In genomic region chr6:12289655-12290489, GRCh38 we compare ENCODE assay signal across 8 cellular contexts. TPM values are rescaled to one million over a fixed set of nuclear protein-coding genes. Genes with fewer than 3 reads are reported as not detected.
DNase-seq lines count a peak whose midpoint lies in the region; ATAC-seq and TF ChIP-seq lines count a peak whose summit lies in the region.

Gene EDN1 (plus strand): TSS chr6:12290361. CDS start chr6:12290630, 269 bp downstream.

- ATAC-seq in HG02623 (IDR thresholded peaks at IDR 0.05; ENCODE audit: unreplicated experiment): peak; percentile 78
- ATAC-seq in activated B cell treated with CpG ODN at 0.5 μM for 24 hours (ENCODE audit: low read depth): peak; percentile 84
- ATAC-seq in left lung: peak; percentile 75

- H3K27ac ChIP-seq in left lung: peak within 1 kb of the TSS; percentile 66 to 81

- no peaks in the 10 kb centered on the region for H3K9me3 ChIP-seq in left lung

- H3K36me3 ChIP-seq in left lung: peaks cover 0 to 11% of the 10 kb centered on the region in 2 donors

- no peak within 1 kb of the TSS for H3K27ac Mint-ChIP-seq in activated B cell treated with CpG ODN at 0.5 μM for 24 hours
- H3K27ac Mint-ChIP-seq in dendritic cell treated with granulocyte-macrophage colony-stimulating factor and Interleukin-4, amounts not matched to agents 40 ng/mL and 50 ng/mL, for 4 days: peak within 1 kb of the TSS; percentile 17

- intact Hi-C loops in activated B cell treated with CpG ODN at 0.5 μM for 24 hours (cut with micrococcal nuclease): loop anchor here (1.0 to 5.0 kb wide), 6 partner anchors 214 to 635 kb away; no protein-coding TSS in a partner anchor
- intact Hi-C loops in dendritic cell treated with granulocyte-macrophage colony-stimulating factor and Interleukin-4, amounts not matched to agents 40 ng/mL and 50 ng/mL, for 4 days (cut with micrococcal nuclease): loop anchor here (1.0 to 10.0 kb wide), 5 partner anchors 48 to 705 kb away; no protein-coding TSS in a partner anchor
- intact Hi-C loops in left lung (cut with DNase I): loop anchor here (5.0 to 10.0 kb wide), 3 partner anchors 295 to 635 kb away; no protein-coding TSS in a partner anchor

- POLR2A ChIA-PET in activated B cell treated with CpG ODN at 0.5 μM for 24 hours (lab: Charles Lee): interaction anchor here (0.8 to 1.0 kb wide), 3 partner anchors 10 to 635 kb away, joined by 3 to 6 read pairs (median 4); no protein-coding TSS in a partner anchor

- no peak for TF ChIP-seq CTCF in activated B cell treated with CpG ODN at 0.5 μM for 24 hours (IDR thresholded peaks at IDR 0.05)
- TF ChIP-seq CTCF in left lung (IDR thresholded peaks at IDR 0.05): peak; percentile 8 to 61

- H3K27me3 ChIP-seq in left lung: peaks cover 0 to 23% of the 10 kb centered on the region in 2 donors

- no peaks in the 10 kb centered on the region for H3K36me3 Mint-ChIP-seq in activated B cell treated with CpG ODN at 0.5 μM for 24 hours (ENCODE audit: low read depth)
- no peaks in the 10 kb centered on the region for H3K36me3 Mint-ChIP-seq in dendritic cell treated with granulocyte-macrophage colony-stimulating factor and Interleukin-4, amounts not matched to agents 40 ng/mL and 50 ng/mL, for 4 days (ENCODE audit: low read depth)

- DNase-seq in NCI-H2081 (lab: John Stamatoyannopoulos, UW) (peak; percentile 51 to 62), NCI-H2081 treated with DMSO at 0.1 percent for 48 hours (lab: John Stamatoyannopoulos, UW) (no peak), NCI-H128 (lab: John Stamatoyannopoulos, UW; ENCODE audit: unreplicated experiment) (peak; percentile 65), activated B cell treated with CpG ODN at 0.5 μM for 24 hours (peak; percentile 44), left lung (peak; percentile 87 to 96)
- peak; percentile 63 to 74 for DNase-seq in stimulated activated CD4-positive, alpha-beta T cell treated with anti-CD3 and anti-CD28 coated beads, Interleukin-2, amount 100 ng/mL, for 24 hours

- H3K4me1 Mint-ChIP-seq in activated B cell treated with CpG ODN at 0.5 μM for 24 hours: peaks cover 15% of the 10 kb centered on the region
- H3K4me1 Mint-ChIP-seq in dendritic cell treated with granulocyte-macrophage colony-stimulating factor and Interleukin-4, amounts not matched to agents 40 ng/mL and 50 ng/mL, for 4 days (ENCODE audit: low read depth): peaks cover 45% of the 10 kb centered on the region

- CTCF ChIA-PET in activated B cell treated with CpG ODN at 0.5 μM for 24 hours (lab: Charles Lee): interaction anchor here (0.6 to 3.7 kb wide), 19 partner anchors 10 to 634 kb away, joined by 3 to 42 read pairs (median 4); no protein-coding TSS in a partner anchor

- H3K27me3 Mint-ChIP-seq in activated B cell treated with CpG ODN at 0.5 μM for 24 hours: peaks cover 36% of the 10 kb centered on the region
- H3K27me3 Mint-ChIP-seq in dendritic cell treated with granulocyte-macrophage colony-stimulating factor and Interleukin-4, amounts not matched to agents 40 ng/mL and 50 ng/mL, for 4 days: peaks cover 44% of the 10 kb centered on the region

- peaks cover 0 to 53% of the 10 kb centered on the region in 2 donors for H3K4me1 ChIP-seq in left lung

- H3K9me3 Mint-ChIP-seq in activated B cell treated with CpG ODN at 0.5 μM for 24 hours: no peaks in the 10 kb centered on the region
- no peaks in the 10 kb centered on the region for H3K9me3 Mint-ChIP-seq in dendritic cell treated with granulocyte-macrophage colony-stimulating factor and Interleukin-4, amounts not matched to agents 40 ng/mL and 50 ng/mL, for 4 days

- peak within 1 kb of the TSS; percentile 86 for H3K4me3 Mint-ChIP-seq in activated B cell treated with CpG ODN at 0.5 μM for 24 hours
- peak within 1 kb of the TSS; percentile 83 for H3K4me3 Mint-ChIP-seq in dendritic cell treated with granulocyte-macrophage colony-stimulating factor and Interleukin-4, amounts not matched to agents 40 ng/mL and 50 ng/mL, for 4 days

- H3K4me3 ChIP-seq in left lung: peak within 1 kb of the TSS; percentile 30 to 48

RNA-seq across cellular contexts. Expression of gene EDN1, which starts in this region (rescaled TPM):
- total RNA-seq in activated B cell treated with CpG ODN at 0.5 μM for 24 hours (0.56 and 0.91 TPM in 2 replicates), left lung (10 to 100 TPM; 21.7 to 23.2 TPM)

Comparison
In these comparisons a context has a peak if more than half of its experiments do, and no peak if none do; other contexts are left out.
1. RNA of gene EDN1 (total RNA-seq): 21.7 to 23.2 TPM in left lung; 0.56 to 0.91 TPM in activated B cell treated with CpG ODN at 0.5 μM for 24 hours; every median in the first group is over 10 times any median in the second.
2. Peak in DNase-seq and ATAC-seq in activated B cell treated with CpG ODN at 0.5 μM for 24 hours; RNA of the gene not detected or under 1 TPM.
3. Peak in every context shown above with its lines, with median percentiles within 50 percentile points of each other: ATAC-seq.